In the genomic region with DNA sequence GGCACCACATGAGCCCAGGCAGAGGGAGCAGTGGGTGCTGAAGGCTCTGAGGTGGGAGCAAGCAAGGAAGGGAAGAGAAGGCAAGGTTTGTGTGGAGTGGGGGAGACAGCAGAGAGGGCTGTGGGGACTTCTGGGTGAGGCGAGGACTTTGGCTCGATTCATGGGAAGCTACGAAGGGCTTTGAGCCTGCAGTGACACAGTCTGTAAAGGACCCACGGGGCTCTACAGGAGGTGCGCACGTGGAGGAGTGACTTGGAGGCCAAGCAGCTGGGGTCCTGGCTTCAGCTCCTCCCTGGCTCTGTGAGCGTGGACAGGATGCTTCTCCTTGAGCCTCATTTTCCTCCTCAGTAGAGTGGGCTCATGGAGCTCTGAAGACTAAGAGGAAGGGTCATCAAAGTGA, we compare ENCODE assay signal across 15 cellular contexts. TPM values are rescaled to one million over a fixed set of nuclear protein-coding genes. Genes with fewer than 3 reads are reported as not detected.
"Had no signal": no experiment of that assay in that cellular context is flagged by ENCODE, and none has a peak within 500 bp of the region (broad histone marks: within the 10 kb centered on the region; RNA-seq: fewer than 3 reads in every experiment).

No MANE protein-coding gene starts in this region.

- H3K27ac ChIP-seq: parathyroid adenoma, suprapubic skin had no signal

- H3K4me3 ChIP-seq: suprapubic skin, upper lobe of left lung had no signal

- H3K9ac ChIP-seq: parathyroid adenoma had no signal

- ATAC-seq: stimulated activated naive CD8-positive, alpha-beta T cell treated with anti-CD3 and anti-CD28 coated beads, Interleukin-15, Interleukin-2, amounts not matched to agents 100 U/mL and 50 U/mL, for 24 hours had no signal

- DNase-seq: activated B cell treated with CpG ODN at 0.5 μM for 24 hours; activated CD4-positive, alpha-beta T cell treated with anti-CD3 and anti-CD28 coated beads, Interleukin-2, amount 10 ng/mL, durations not matched to agents 24 days and 14 days; anterior cingulate cortex; dermis blood vessel endothelial cell; hypothalamus; small intestine; stimulated activated CD4-positive, alpha-beta T cell treated with anti-CD3 and anti-CD28 coated beads, Interleukin-4, amount 100 ng/mL, for 4 hours; stimulated activated CD8-positive, alpha-beta memory T cell treated with anti-CD3 and anti-CD28 coated beads, Interleukin-4, amount 100 ng/mL, for 48 hours; stimulated activated naive CD8-positive, alpha-beta T cell treated with anti-CD3 and anti-CD28 coated beads, Interleukin-15, Interleukin-2, amounts not matched to agents 100 U/mL and 50 U/mL, for 24 hours; SW 1271 had no signal

- H3K9me3 ChIP-seq: breast epithelium, suprapubic skin, upper lobe of left lung had no signal

- H3K36me3 ChIP-seq: breast epithelium, suprapubic skin, upper lobe of left lung had no signal

- H3K79me2 ChIP-seq: parathyroid adenoma had no signal

RNA-seq across cellular contexts. Expression of gene TCF15, which starts 37.4 kb away (rescaled TPM):
- total RNA-seq: activated B cell treated with CpG ODN at 0.5 μM for 24 hours; T-helper 2 cell treated with Interferon-gamma antibody and Interleukin-4, amounts not matched to agents 100 ng/mL and 5 ng/mL, for 36 hours had no signal
